In the genomic region with DNA sequence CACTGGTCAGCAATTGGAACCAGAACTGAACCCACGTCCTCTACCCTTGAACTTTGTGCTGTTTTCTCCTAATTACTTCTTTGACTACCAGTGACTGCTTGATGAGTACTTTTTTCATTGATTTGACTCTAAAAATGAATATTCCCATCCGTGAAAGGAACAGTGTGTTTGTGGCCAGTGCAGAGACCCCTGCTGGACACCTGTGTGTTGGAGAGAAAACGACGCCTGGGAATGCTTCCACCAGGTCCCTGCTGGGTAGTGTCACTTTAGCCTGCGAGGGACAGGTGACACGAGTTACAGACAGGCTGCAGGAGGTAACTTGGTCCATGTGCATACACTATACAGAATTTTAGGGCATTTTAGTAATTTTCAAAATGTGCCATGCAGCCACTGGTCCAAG, we compare ENCODE assay signal across 14 cellular contexts. TPM values are rescaled to one million over a fixed set of nuclear protein-coding genes. Genes with fewer than 3 reads are reported as not detected.
DNase-seq lines count a peak whose midpoint lies in the region; ATAC-seq and TF ChIP-seq lines count a peak whose summit lies in the region.
"Had no signal": no experiment of that assay in that cellular context is flagged by ENCODE, and none has a peak within 500 bp of the region (broad histone marks: within the 10 kb centered on the region; RNA-seq: fewer than 3 reads in every experiment).

No MANE protein-coding gene starts in this region.

- H3K4me1 Mint-ChIP-seq in activated CD4-positive, alpha-beta memory T cell treated with anti-CD3 and anti-CD28 coated beads for 36 hours (ENCODE audit: low read depth), result no peaks in the 10 kb centered on the region

- TF ChIP-seq RAD21 in SK-N-SH (IDR thresholded peaks at IDR 0.05; ENCODE audit: low read length), result peak; percentile 50

- in situ Hi-C loops in GM23248 (cut with MboI), result no loop called here

- no peak overlapping the region for H3K27ac Mint-ChIP-seq in activated CD4-positive, alpha-beta memory T cell treated with anti-CD3 and anti-CD28 coated beads for 36 hours
- H3K27ac Mint-ChIP-seq: brain; naive thymus-derived CD4-positive, alpha-beta T cell had no signal

- H3K9me3 ChIP-seq in GM23248 (ENCODE audit: low read depth), result no peaks in the 10 kb centered on the region
- H3K9me3 ChIP-seq in SK-N-SH, result no peaks in the 10 kb centered on the region
- no peaks in the 10 kb centered on the region for H3K9me3 ChIP-seq in SJCRH30 (replicated peaks)
- H3K9me3 ChIP-seq: suprapubic skin had no signal

- H3K9me2 ChIP-seq in GM23248 (ENCODE audit: insufficient read depth) (no peaks in the 10 kb centered on the region), SK-N-SH (no peaks in the 10 kb centered on the region)

- CTCF ChIA-PET in SK-N-SH (lab: Yijun Ruan, JAX), result interaction anchor here (0.8 to 1.4 kb wide), 2 partner anchors 8 to 35 kb away, joined by 3 read pairs; no protein-coding TSS in a partner anchor
- CTCF ChIA-PET in activated CD4-positive, alpha-beta memory T cell treated with anti-CD3 and anti-CD28 coated beads for 36 hours (lab: Charles Lee), result no interaction called here

- 28 to 29% methylated on average over 6 of the region's 6 CpGs for WGBS in GM23248 (ENCODE audit: low coverage in 1 of 2, low lambda C conversion rate in 2 of 2, missing lambda C conversion rate in 2 of 2), 2 experiments
- WGBS in SK-N-SH (ENCODE audit: low lambda C conversion rate), result 17% methylated on average over 6 of the region's 6 CpGs

- H2AFZ ChIP-seq in GM23248, result no peak overlapping the region
- no peak overlapping the region for H2AFZ ChIP-seq in SK-N-SH (ENCODE audit: low read depth)

- H4K20me1 ChIP-seq in GM23248 (ENCODE audit: insufficient read depth) (no peaks in the 10 kb centered on the region), SK-N-SH (ENCODE audit: insufficient read depth) (no peaks in the 10 kb centered on the region)

- POLR2A ChIA-PET in SK-N-SH (lab: Yijun Ruan, JAX), result no interaction called here
- POLR2A ChIA-PET in activated CD4-positive, alpha-beta memory T cell treated with anti-CD3 and anti-CD28 coated beads for 36 hours (lab: Charles Lee), result no interaction called here

- H3F3A ChIP-seq in GM23248 (ENCODE audit: insufficient read depth) (no peaks in the 10 kb centered on the region), SK-N-SH (replicated peaks; ENCODE audit: insufficient read depth) (no peaks in the 10 kb centered on the region)

- peak; percentile 47 for TF ChIP-seq CTCF in SK-N-SH (IDR thresholded peaks at IDR 0.05)
- TF ChIP-seq CTCF in fibroblast of mammary gland (conservative IDR thresholded peaks at IDR 0.05; ENCODE audit: control insufficient read depth, insufficient read depth, low read depth, low read length), result peak; percentile 45
- TF ChIP-seq CTCF in retinal pigment epithelial cell (conservative IDR thresholded peaks at IDR 0.05; ENCODE audit: low read depth, low read length), result peak; percentile 64

- H3K4me3 Mint-ChIP-seq in activated CD4-positive, alpha-beta memory T cell treated with anti-CD3 and anti-CD28 coated beads for 36 hours, result no peak overlapping the region
- H3K4me3 Mint-ChIP-seq: brain; naive thymus-derived CD4-positive, alpha-beta T cell had no signal

- peaks cover 8% of the 10 kb centered on the region for H3K9me3 Mint-ChIP-seq in activated CD4-positive, alpha-beta memory T cell treated with anti-CD3 and anti-CD28 coated beads for 36 hours

- H3K9ac ChIP-seq in GM23248 (no peak overlapping the region), SK-N-SH (no peak overlapping the region)

- DNase-seq in GM23248 (peak; percentile 15), SK-N-SH (peak; percentile 35), fibroblast of mammary gland (ENCODE audit: low read depth) (no peak), retinal pigment epithelial cell (ENCODE audit: low read depth) (no peak), mucosa of gallbladder (ENCODE audit: low spot score) (no peak), SJCRH30 (no peak)
- no peak for DNase-seq in activated CD4-positive, alpha-beta memory T cell treated with anti-CD3 and anti-CD28 coated beads for 36 hours
- DNase-seq: naive thymus-derived CD4-positive, alpha-beta T cell; stimulated activated CD4-positive, alpha-beta T cell treated with anti-CD3 and anti-CD28 coated beads, Interleukin-4, amount 100 ng/mL, for 24 hours had no signal

- peaks cover 11% of the 10 kb centered on the region for H3K27me3 Mint-ChIP-seq in activated CD4-positive, alpha-beta memory T cell treated with anti-CD3 and anti-CD28 coated beads for 36 hours

- no peaks in the 10 kb centered on the region for H3K79me2 ChIP-seq in GM23248 (ENCODE audit: insufficient read depth)
- H3K79me2 ChIP-seq in SK-N-SH (ENCODE audit: insufficient read depth), result no peaks in the 10 kb centered on the region

- intact Hi-C loops in activated CD4-positive, alpha-beta memory T cell treated with anti-CD3 and anti-CD28 coated beads for 36 hours (cut with micrococcal nuclease), result no loop called here

- TF ChIP-seq EP300 in SK-N-SH (IDR thresholded peaks at IDR 0.05; ENCODE audit: borderline replicate concordance in 1 of 2, low read depth in 1 of 2, low read length in 1 of 2), result no peak

- H3K36me3 Mint-ChIP-seq in activated CD4-positive, alpha-beta memory T cell treated with anti-CD3 and anti-CD28 coated beads for 36 hours, result no peaks in the 10 kb centered on the region
- H3K36me3 Mint-ChIP-seq: brain had no signal

- H3K27ac ChIP-seq in GM23248 (no peak overlapping the region), SK-N-SH (ENCODE audit: low read depth in 2 of 2, low read length in 1 of 2) (no peak overlapping the region), SJCRH30 (no peak overlapping the region)
- H3K27ac ChIP-seq: suprapubic skin had no signal

- H3K4me1 ChIP-seq in GM23248 (ENCODE audit: insufficient read depth) (no peaks in the 10 kb centered on the region), SK-N-SH (ENCODE audit: control insufficient read depth in 1 of 2, insufficient read depth in 2 of 2, low read depth in 1 of 2, low read length in 1 of 2) (no peaks in the 10 kb centered on the region; a peak in 1 of 4 replicates), SJCRH30 (no peaks in the 10 kb centered on the region)
- H3K4me1 ChIP-seq: suprapubic skin had no signal

- H3K27me3 ChIP-seq in GM23248 (replicated peaks; ENCODE audit: insufficient read depth), result no peaks in the 10 kb centered on the region; the same call in 1 of the 2 replicates
- no peaks in the 10 kb centered on the region for H3K27me3 ChIP-seq in SK-N-SH (ENCODE audit: insufficient read depth)
- H3K27me3 ChIP-seq in SJCRH30, result no peaks in the 10 kb centered on the region

- H3K4me3 ChIP-seq in GM23248, result no peak overlapping the region
- H3K4me3 ChIP-seq in SK-N-SH (ENCODE audit: low read depth in 2 of 2, low read length in 1 of 2), result no peak overlapping the region
- no peak overlapping the region for H3K4me3 ChIP-seq in fibroblast of mammary gland (ENCODE audit: control insufficient read depth, low read depth, low read length)
- no peak overlapping the region for H3K4me3 ChIP-seq in retinal pigment epithelial cell (ENCODE audit: low read length)
- no peak overlapping the region for H3K4me3 ChIP-seq in SJCRH30
- H3K4me3 ChIP-seq: suprapubic skin had no signal

- ATAC-seq in GM19023 (IDR thresholded peaks at IDR 0.05; ENCODE audit: unreplicated experiment), result no peak
- ATAC-seq: naive thymus-derived CD4-positive, alpha-beta T cell had no signal

- H3K4me2 ChIP-seq in GM23248 (ENCODE audit: unreplicated experiment), result no peak overlapping the region
- no peak overlapping the region for H3K4me2 ChIP-seq in SK-N-SH

- no peaks in the 10 kb centered on the region for H3K36me3 ChIP-seq in GM23248 (ENCODE audit: low read depth)
- H3K36me3 ChIP-seq in SK-N-SH (replicated peaks in 1 of 2; ENCODE audit: control insufficient read depth in 1 of 2, insufficient read depth in 2 of 2, low read length in 1 of 2), result no peaks in the 10 kb centered on the region
- H3K36me3 ChIP-seq in SJCRH30, result no peaks in the 10 kb centered on the region
- H3K36me3 ChIP-seq: suprapubic skin had no signal

TF ChIP-seq in SK-N-SH, 30 proteins besides CTCF, POLR2A, EP300 and RAD21:
- TF ChIP-seq FOSL2 (IDR thresholded peaks at IDR 0.05; ENCODE audit: borderline replicate concordance, low read depth) (no peak), NRF1 (IDR thresholded peaks at IDR 0.05; ENCODE audit: low read depth, low read length) (no peak), SMC3 (IDR thresholded peaks at IDR 0.05; ENCODE audit: low read depth, low read length) (peak; percentile 47; the same call in 1 of the 2 replicates)

RNA-seq across cellular contexts. Expression of a gene that starts 6.8 kb away (rescaled TPM):
- total RNA-seq in GM23248 (2014; rRNA removed; shearing (Covaris generic)), result not detected in 2 replicates
- polyA plus RNA-seq in GM23248 (2016; fragmentation: Nextera tagmentation; extraction: Ambion mirVana) (not detected in 2 replicates), SK-N-SH (2012; rRNA removed) (not detected in 2 replicates)
- polyA plus RNA-seq in SK-N-SH (2012; cell fraction: cytosol; rRNA removed), result not detected in 2 replicates
- polyA plus RNA-seq in SK-N-SH (2012; cell fraction: nucleus; rRNA removed), result 0.04 TPM in 1 of 2 replicates, not detected in the other
- total RNA-seq in mucosa of gallbladder, result not detected
- 1.2 and 1.9 TPM in 2 replicates for total RNA-seq in SJCRH30 (2014; rRNA removed; shearing (Covaris generic))
- total RNA-seq in activated CD4-positive, alpha-beta memory T cell treated with anti-CD3 and anti-CD28 coated beads for 36 hours, result not detected
- total RNA-seq: naive thymus-derived CD4-positive, alpha-beta T cell; NCI-H460; T-helper 1 cell treated with Interleukin-12 subunit alpha and Interleukin-12 subunit beta and Interleukin-4 antibody, amounts not matched to agents 30 ng/mL and 1 ng/mL, for 36 hours had no signal
- polyA plus RNA-seq: naive thymus-derived CD4-positive, alpha-beta T cell had no signal

RNA-seq across cellular contexts. Expression of a gene that starts 43.7 kb away (rescaled TPM):
- total RNA-seq in GM23248 (2014; rRNA removed; shearing (Covaris generic)), result 22.3 and 25.5 TPM in 2 replicates
- polyA plus RNA-seq in GM23248 (2016; fragmentation: Nextera tagmentation; extraction: Ambion mirVana) (0.39 and 0.63 TPM in 2 replicates), SK-N-SH (2012; rRNA removed) (1.4 TPM in 2 replicates)
- 0.81 and 1.3 TPM in 2 replicates for polyA plus RNA-seq in SK-N-SH (2012; cell fraction: cytosol; rRNA removed)
- 1.4 and 1.7 TPM in 2 replicates for polyA plus RNA-seq in SK-N-SH (2012; cell fraction: nucleus; rRNA removed)
- 9.4 TPM for total RNA-seq in mucosa of gallbladder
- 36.1 and 39.3 TPM in 2 replicates for total RNA-seq in SJCRH30 (2014; rRNA removed; shearing (Covaris generic))
- total RNA-seq in activated CD4-positive, alpha-beta memory T cell treated with anti-CD3 and anti-CD28 coated beads for 36 hours, result under 1 TPM; 0.31 to 0.45 TPM
- polyA plus RNA-seq: naive thymus-derived CD4-positive, alpha-beta T cell had no signal

Comparison
In these comparisons a context has a peak if more than half of its experiments do, and no peak if none do; other contexts are left out.
1. DNase-seq: peak in GM23248 (single experiment) and SK-N-SH (single experiment); none in fibroblast of mammary gland (single experiment), retinal pigment epithelial cell (single experiment), mucosa of gallbladder (single experiment), SJCRH30 (0 of 2) and activated CD4-positive, alpha-beta memory T cell treated with anti-CD3 and anti-CD28 coated beads for 36 hours (single experiment).
2. Peak in every context shown above with its lines, with median percentiles within 50 percentile points of each other: CTCF ChIP-seq.